9 cellular contexts compared by ENCODE assay signal in the genomic region with DNA sequence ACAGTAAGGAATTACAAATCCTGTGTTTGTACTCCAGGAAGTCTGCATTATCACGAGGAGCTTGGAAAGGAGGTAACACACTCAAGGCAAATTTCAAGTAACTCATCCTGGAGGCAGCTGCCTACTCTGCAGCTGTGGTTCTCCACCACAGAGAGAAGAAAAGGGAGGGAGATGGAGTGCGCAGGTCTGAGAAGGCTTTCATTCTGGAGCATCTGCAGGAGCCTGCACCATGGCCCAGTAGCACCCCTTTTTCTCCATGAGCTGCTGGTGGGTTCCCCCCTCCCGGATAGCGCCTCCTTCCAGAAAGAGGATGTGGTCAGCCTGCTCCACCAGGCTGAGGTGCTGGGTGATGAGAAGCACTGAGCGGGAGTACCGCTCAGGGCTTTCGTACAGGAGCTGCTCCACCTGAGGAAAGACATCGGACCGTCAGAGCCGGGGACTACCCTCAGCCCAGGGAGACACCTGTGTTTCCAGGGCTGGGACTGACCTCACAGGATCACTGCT. TPM values are rescaled to one million over a fixed set of nuclear protein-coding genes. Genes with fewer than 3 reads are reported as not detected.
A peak's percentile ranks its signal among the peaks of the same experiment; 100 is the strongest.
DNase-seq lines count a peak whose midpoint lies in the region; ATAC-seq and TF ChIP-seq lines count a peak whose summit lies in the region.
"Had no signal": no experiment of that assay in that cellular context is flagged by ENCODE, and none has a peak within 500 bp of the region (broad histone marks: within the 10 kb centered on the region; RNA-seq: fewer than 3 reads in every experiment).

No MANE protein-coding gene starts in this region.

- TF ChIP-seq POLR2A in heart left ventricle (IDR thresholded peaks at IDR 0.05): no peak
- no peak for TF ChIP-seq POLR2A in vagina (IDR thresholded peaks at IDR 0.05)

- H3K4me1 Mint-ChIP-seq in Calu3 (ENCODE audit: low read depth, unreplicated experiment): peaks cover 26% of the 10 kb centered on the region

- intact Hi-C loops in heart left ventricle (cut with DNase I): loop anchor here in 1 of 10 donors (1.0 kb wide), 1 partner anchor 8 kb away; the partner anchor contains the start of gene TAP1
- intact Hi-C loops in left ventricle myocardium superior (cut with micrococcal nuclease): no loop called here
- intact Hi-C loops in vagina (cut with DNase I): no loop called here
- intact Hi-C loops in Calu3 (cut with micrococcal nuclease; ENCODE audit: unreplicated experiment): no loop called here

- H3K27me3 Mint-ChIP-seq in Calu3 (ENCODE audit: unreplicated experiment): no peaks in the 10 kb centered on the region

- CTCF ChIA-PET in Calu3 (lab: Charles Lee): interaction anchor here (0.5 to 3.1 kb wide), 6 partner anchors 9 to 234 kb away, joined by 3 to 25 read pairs (median 8); partner anchors contain the start of genes PSMB9 and TAP1

- peaks cover 55% of the 10 kb centered on the region for H3K36me3 Mint-ChIP-seq in Calu3 (ENCODE audit: insufficient read depth, unreplicated experiment)

- 57 to 64% (median 59%) methylated on average over 8 to 10 of the region's 10 CpGs for WGBS in heart left ventricle, 4 donors
- 20 to 42% methylated on average over 9 to 10 of the region's 10 CpGs for WGBS in lung, 2 donors

- peak overlapping the region; percentile 80 to 100 (median 96) for H3K27ac ChIP-seq in heart left ventricle
- peak overlapping the region in 1 of 2 donors; percentile 97 for H3K27ac ChIP-seq in lung (ENCODE audit: low read depth in 1 of 2, low read length in 1 of 2)
- peak overlapping the region; percentile 99 for H3K27ac ChIP-seq in vagina

- H3K27ac Mint-ChIP-seq in Calu3 (ENCODE audit: unreplicated experiment): no peak overlapping the region

- BruUV-seq in Calu3 (replicated peaks; lab: Mats Ljungman, UMichigan): no TSS peak

- no peaks in the 10 kb centered on the region for H3K9me3 Mint-ChIP-seq in Calu3 (ENCODE audit: low read depth, unreplicated experiment)

- DNase-seq in heart left ventricle (peak in 3 of 5 donors; percentile 25 to 54 (median 33)), left ventricle myocardium superior (no peak), lung (ENCODE audit: low spot score) (no peak), vagina (ENCODE audit: extremely low spot score in 2 of 2) (peak in 1 of 2 donors; percentile 84), Calu3 (no peak), SK-N-DZ (ENCODE audit: low spot score) (no peak)
- DNase-seq in activated CD8-positive, alpha-beta memory T cell treated with anti-CD3 and anti-CD28 coated beads, Interleukin-2, amount 50 U/mL, for 4 hours: peak; percentile 40

- peaks cover 0 to 87% (median 16%) of the 10 kb centered on the region in 12 donors for H3K4me1 ChIP-seq in heart left ventricle
- H3K4me1 ChIP-seq in lung (ENCODE audit: control insufficient read depth in 2 of 2, insufficient read depth in 2 of 2, low read length in 2 of 2): peaks cover 3 to 7% of the 10 kb centered on the region in 2 donors
- peaks cover 26% of the 10 kb centered on the region for H3K4me1 ChIP-seq in vagina

- H3K4me3 Mint-ChIP-seq in Calu3 (ENCODE audit: low read depth, unreplicated experiment): no peak overlapping the region

- H3K4me3 ChIP-seq in heart left ventricle (peak overlapping the region in 11 of 12 donors; percentile 61 to 93 (median 81)), lung (peak overlapping the region; percentile 75), vagina (peak overlapping the region in 1 of 2 donors; percentile 86)

- no peak for TF ChIP-seq CTCF in heart left ventricle (IDR thresholded peaks at IDR 0.05)
- no peak for TF ChIP-seq CTCF in lung (IDR thresholded peaks at IDR 0.05; ENCODE audit: control extremely low read depth, extremely low read depth)
- no peak for TF ChIP-seq CTCF in vagina (IDR thresholded peaks at IDR 0.05)
- TF ChIP-seq CTCF in Calu3 (IDR thresholded peaks at IDR 0.05; ENCODE audit: unreplicated experiment): no peak

- no peaks in the 10 kb centered on the region for H3K27me3 ChIP-seq in heart left ventricle
- no peaks in the 10 kb centered on the region for H3K27me3 ChIP-seq in lung (ENCODE audit: control insufficient read depth, insufficient read depth)
- H3K27me3 ChIP-seq in vagina: no peaks in the 10 kb centered on the region

- no peaks in the 10 kb centered on the region for H3K9me3 ChIP-seq in heart left ventricle
- H3K9me3 ChIP-seq in lung (ENCODE audit: control insufficient read depth in 2 of 2, insufficient read depth in 1 of 2, low read length in 1 of 2): no peaks in the 10 kb centered on the region
- H3K9me3 ChIP-seq in vagina: no peaks in the 10 kb centered on the region

- peak in 1 of 4 donors; percentile 11 for ATAC-seq in heart left ventricle
- ATAC-seq in left ventricle myocardium superior: no peak
- no peak for ATAC-seq in lung (ENCODE audit: insufficient read depth, low FRiP score)
- no peak for ATAC-seq in GM18511 (IDR thresholded peaks at IDR 0.05; ENCODE audit: unreplicated experiment)

- peaks cover 0 to 82% (median 70%) of the 10 kb centered on the region in 9 donors for H3K36me3 ChIP-seq in heart left ventricle
- peaks cover 6 to 50% of the 10 kb centered on the region in 2 donors for H3K36me3 ChIP-seq in lung (ENCODE audit: control insufficient read depth in 2 of 2, insufficient read depth in 2 of 2, low read length in 2 of 2)
- H3K36me3 ChIP-seq in vagina: peaks cover 0 to 36% of the 10 kb centered on the region in 2 donors

RNA-seq across cellular contexts. Expression of gene PSMB8, which starts 1.6 kb away (rescaled TPM):
- total RNA-seq in heart left ventricle (100 to 1,000 TPM in 1 of 9 donors, 10 to 100 TPM in 8; 11.1 to 115 (median 15.2) TPM), left ventricle myocardium superior (16.2 TPM), lung (10 to 100 TPM; 40.4 to 79.0 TPM), vagina (31.9 TPM), Calu3 (2022) (123 and 196 TPM in 2 replicates)
- polyA plus RNA-seq in heart left ventricle (10 to 100 TPM; 23.1 to 32.6 TPM), lung (100 to 1,000 TPM; 132 to 216 TPM)
- polyA plus RNA-seq in SK-N-DZ (2014; cell fraction: cytosol; rRNA removed): not detected in 2 replicates
- not detected in 2 replicates for polyA plus RNA-seq in SK-N-DZ (2014; cell fraction: nucleus; rRNA removed)

RNA-seq across cellular contexts. Expression of gene TAP2, which starts 6.9 kb away (rescaled TPM):
- total RNA-seq in heart left ventricle (100 to 1,000 TPM in 1 of 9 donors, 10 to 100 TPM in 6, 1 to 10 TPM in 2; 5.4 to 107 (median 14.9) TPM), left ventricle myocardium superior (20.8 TPM), lung (10 to 100 TPM; 15.2 to 63.2 TPM), vagina (19.9 TPM), Calu3 (2022) (180 and 279 TPM in 2 replicates)
- polyA plus RNA-seq in heart left ventricle (10 to 100 TPM in 1 of 2 donors, 1 to 10 TPM in 1; 7.7 to 12.0 TPM), lung (10 to 100 TPM; 25.3 to 58.7 TPM)
- 0.71 and 1.2 TPM in 2 replicates for polyA plus RNA-seq in SK-N-DZ (2014; cell fraction: cytosol; rRNA removed)
- polyA plus RNA-seq in SK-N-DZ (2014; cell fraction: nucleus; rRNA removed): 0.37 and 1.2 TPM in 2 replicates

RNA-seq across cellular contexts. Expression of gene TAP1, which starts 8.1 kb away (rescaled TPM):
- 100 to 1,000 TPM in 1 of 9 donors, 10 to 100 TPM in 8; 15.1 to 207 (median 20.3) TPM for total RNA-seq in heart left ventricle
- polyA plus RNA-seq in heart left ventricle: 10 to 100 TPM; 21.6 to 44.5 TPM
- total RNA-seq in left ventricle myocardium superior: 14.6 TPM
- 10 to 100 TPM; 32.6 to 52.1 TPM for total RNA-seq in lung
- polyA plus RNA-seq in lung: 100 to 1,000 TPM in 1 of 2 donors, 10 to 100 TPM in 1; 63.6 to 181 TPM
- 50.6 TPM for total RNA-seq in vagina
- 75.1 and 141 TPM in 2 replicates for total RNA-seq in Calu3 (2022)
- not detected in 2 replicates for polyA plus RNA-seq in SK-N-DZ (2014; cell fraction: cytosol; rRNA removed)
- polyA plus RNA-seq in SK-N-DZ (2014; cell fraction: nucleus; rRNA removed): not detected in 2 replicates

RNA-seq across cellular contexts. Expression of gene PSMB9, which starts 8.6 kb away (rescaled TPM):
- total RNA-seq in heart left ventricle (100 to 1,000 TPM in 1 of 9 donors, 10 to 100 TPM in 7, 1 to 10 TPM in 1; 8.9 to 182 (median 14.6) TPM), left ventricle myocardium superior (16.3 TPM), lung (10 to 100 TPM; 14.4 to 56.6 TPM), vagina (19.6 TPM), Calu3 (2022) (120 and 201 TPM in 2 replicates)
- polyA plus RNA-seq in heart left ventricle (10 to 100 TPM; 15.7 to 23.3 TPM), lung (100 to 1,000 TPM in 1 of 2 donors, 10 to 100 TPM in 1; 67.2 to 183 TPM)
- polyA plus RNA-seq in SK-N-DZ (2014; cell fraction: cytosol; rRNA removed): not detected in 2 replicates
- not detected in 2 replicates for polyA plus RNA-seq in SK-N-DZ (2014; cell fraction: nucleus; rRNA removed)

RNA-seq across cellular contexts. Expression of gene HLA-DOB, which starts 28.6 kb away (rescaled TPM):
- 1 to 10 TPM in 1 of 9 donors, under 1 TPM in 6, not detected in 2; 0.25 to 2.7 (median 0.60) TPM for total RNA-seq in heart left ventricle
- under 1 TPM; 0.30 to 0.76 TPM for polyA plus RNA-seq in heart left ventricle
- total RNA-seq in left ventricle myocardium superior: 0.32 TPM
- total RNA-seq in lung: 1 to 10 TPM; 1.3 to 1.4 TPM
- polyA plus RNA-seq in lung: 1 to 10 TPM; 1.2 to 2.7 TPM
- total RNA-seq in vagina: 2.7 TPM
- total RNA-seq in Calu3 (2022): 0.97 and 2.2 TPM in 2 replicates
- polyA plus RNA-seq in SK-N-DZ (2014; cell fraction: cytosol; rRNA removed): 0.21 TPM in 1 of 2 replicates, not detected in the other
- polyA plus RNA-seq in SK-N-DZ (2014; cell fraction: nucleus; rRNA removed): not detected in 2 replicates
- total RNA-seq: LHCN-M2 had no signal

Comparison
In these comparisons a context has a peak if more than half of its experiments do, and no peak if none do; other contexts are left out.
1. DNase-seq: peak in heart left ventricle (3 of 5) and activated CD8-positive, alpha-beta memory T cell treated with anti-CD3 and anti-CD28 coated beads, Interleukin-2, amount 50 U/mL, for 4 hours (single experiment); none in left ventricle myocardium superior (single experiment), lung (single experiment), Calu3 (single experiment) and SK-N-DZ (single experiment).